ENCODE assay signal across 1 cellular context in the genomic region with DNA sequence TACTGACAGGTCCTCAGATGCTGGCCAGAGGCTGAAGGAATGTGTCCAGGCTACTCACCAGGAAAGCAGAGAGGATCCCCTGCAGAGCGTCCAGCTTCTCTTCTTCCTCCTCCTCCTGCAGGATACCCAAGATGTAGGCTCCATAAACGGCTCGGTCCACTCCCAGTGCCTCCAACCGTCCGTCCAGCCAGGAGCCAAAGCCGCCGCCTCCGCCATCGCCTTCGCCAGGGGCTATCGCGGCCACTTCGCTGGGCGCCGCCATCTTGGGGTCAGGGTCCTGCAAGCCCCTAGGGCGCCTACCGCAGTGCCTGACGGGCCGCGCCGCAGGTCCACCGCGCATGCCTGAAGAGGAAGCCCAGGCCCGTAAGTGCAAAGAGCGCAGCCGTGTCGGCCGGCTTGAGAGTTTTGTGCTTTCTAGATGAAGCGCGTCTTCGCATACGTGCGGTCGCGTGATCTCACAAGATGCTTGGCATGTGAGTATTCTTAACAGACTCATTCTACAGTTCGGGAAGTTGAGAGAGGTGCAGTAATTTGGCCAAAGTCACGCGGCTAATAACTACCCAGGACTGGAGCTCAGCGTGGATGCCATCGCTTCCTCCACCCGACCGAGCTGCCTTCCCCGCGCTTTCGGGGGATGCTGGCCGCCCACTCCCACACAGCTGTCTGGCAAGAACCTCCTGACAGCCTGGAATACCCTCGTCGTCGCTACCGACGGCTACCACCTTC.
TF ChIP-seq lines count a peak whose summit lies in the region.

A gene with protein sequence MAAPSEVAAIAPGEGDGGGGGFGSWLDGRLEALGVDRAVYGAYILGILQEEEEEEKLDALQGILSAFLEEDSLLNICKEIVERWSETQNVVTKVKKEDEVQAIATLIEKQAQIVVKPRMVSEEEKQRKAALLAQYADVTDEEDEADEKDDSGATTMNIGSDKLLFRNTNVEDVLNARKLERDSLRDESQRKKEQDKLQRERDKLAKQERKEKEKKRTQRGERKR (minus strand): TSS at position 285 of the 726 bp plus-strand sequence. CDS start 23 bp downstream, at position 262.

TF ChIP-seq in K562, 482 proteins besides CTCF, POLR2A, EP300 and RAD21 (continued from another document and continues in another):
- TF ChIP-seq, protein P1, sequence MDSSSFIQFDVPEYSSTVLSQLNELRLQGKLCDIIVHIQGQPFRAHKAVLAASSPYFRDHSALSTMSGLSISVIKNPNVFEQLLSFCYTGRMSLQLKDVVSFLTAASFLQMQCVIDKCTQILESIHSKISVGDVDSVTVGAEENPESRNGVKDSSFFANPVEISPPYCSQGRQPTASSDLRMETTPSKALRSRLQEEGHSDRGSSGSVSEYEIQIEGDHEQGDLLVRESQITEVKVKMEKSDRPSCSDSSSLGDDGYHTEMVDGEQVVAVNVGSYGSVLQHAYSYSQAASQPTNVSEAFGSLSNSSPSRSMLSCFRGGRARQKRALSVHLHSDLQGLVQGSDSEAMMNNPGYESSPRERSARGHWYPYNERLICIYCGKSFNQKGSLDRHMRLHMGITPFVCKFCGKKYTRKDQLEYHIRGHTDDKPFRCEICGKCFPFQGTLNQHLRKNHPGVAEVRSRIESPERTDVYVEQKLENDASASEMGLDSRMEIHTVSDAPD (CRISPR knock-in tag; IDR thresholded peaks at IDR 0.05): no peak
- TF ChIP-seq PCBP2 (IDR thresholded peaks at IDR 0.05; ENCODE audit: low read depth, low read length, poor library complexity, severe bottlenecking) (no peak), NR2F6 (CRISPR knock-in tag; IDR thresholded peaks at IDR 0.05) (no peak), GTF2F1 (IDR thresholded peaks at IDR 0.05; ENCODE audit: low read depth, low read length) (peak; percentile 56; the same call in 1 of the 2 replicates), ATF7 (IDR thresholded peaks at IDR 0.05) (peak; percentile 58), HDAC1 (IDR thresholded peaks at IDR 0.05) (peak in 1 of 2 experiments; percentile 58; a peak in 1 of 4 replicates), SRSF1 (IDR thresholded peaks at IDR 0.05; ENCODE audit: low read depth, low read length) (no peak), ZNF347 (CRISPR knock-in tag; IDR thresholded peaks at IDR 0.05; ENCODE audit: low read depth) (no peak), FOXJ2 (tag; IDR thresholded peaks at IDR 0.05) (no peak), NFE2L1 (tag; IDR thresholded peaks at IDR 0.05; ENCODE audit: borderline replicate concordance, low read depth) (no peak), POU5F1 (IDR thresholded peaks at IDR 0.05; ENCODE audit: borderline replicate concordance, low read depth, low read length, partially characterized antibody) (no peak), ZNF146 (CRISPR knock-in tag; IDR thresholded peaks at IDR 0.05; ENCODE audit: unreplicated experiment) (no peak), NR2C2 (CRISPR knock-in tag; IDR thresholded peaks at IDR 0.05) (peak; percentile 55), NR2C2 (tag; IDR thresholded peaks at IDR 0.05) (peak; percentile 96), ZNF699 (CRISPR knock-in tag; IDR thresholded peaks at IDR 0.05; ENCODE audit: insufficient replicate concordance) (no peak), SUPT5H (IDR thresholded peaks at IDR 0.05) (peak; percentile 91), TEAD4 (IDR thresholded peaks at IDR 0.05; ENCODE audit: low read length) (peak; percentile 13; the same call in 1 of the 2 replicates), TEAD4 (CRISPR knock-in tag; IDR thresholded peaks at IDR 0.05; ENCODE audit: borderline replicate concordance) (0 out of 2 replicates have a peak, but pooled peaks have one; percentile 56), RB1 (IDR thresholded peaks at IDR 0.05; ENCODE audit: low read depth) (peak; percentile 38), ZNF140 (CRISPR knock-in tag; IDR thresholded peaks at IDR 0.05) (no peak), SIN3B (IDR thresholded peaks at IDR 0.05; ENCODE audit: low read depth) (peak; percentile 97), ELF1 (tag; IDR thresholded peaks at IDR 0.05) (no peak), MTA3 (IDR thresholded peaks at IDR 0.05; ENCODE audit: borderline replicate concordance) (peak; percentile 45), POLR2G (IDR thresholded peaks at IDR 0.05; ENCODE audit: low read depth, low read length) (peak; percentile 98), JUND (IDR thresholded peaks at IDR 0.05; ENCODE audit: borderline replicate concordance, low read depth, low read length) (no peak), JUND (tag; IDR thresholded peaks at IDR 0.05; ENCODE audit: borderline replicate concordance, low read depth, low read length) (no peak; the same call in 2 of the 3 replicates), ZNF444 (CRISPR knock-in tag; IDR thresholded peaks at IDR 0.05) (no peak), POLR2B (IDR thresholded peaks at IDR 0.05; ENCODE audit: low read depth, partially characterized antibody) (peak; percentile 76), C11orf30 (IDR thresholded peaks at IDR 0.05; ENCODE audit: low read depth) (peak; percentile 95), NELFE (IDR thresholded peaks at IDR 0.05; ENCODE audit: insufficient read depth, insufficient read length) (no peak), CBFA2T3 (IDR thresholded peaks at IDR 0.05) (no peak)
- TF ChIP-seq, protein P2, sequence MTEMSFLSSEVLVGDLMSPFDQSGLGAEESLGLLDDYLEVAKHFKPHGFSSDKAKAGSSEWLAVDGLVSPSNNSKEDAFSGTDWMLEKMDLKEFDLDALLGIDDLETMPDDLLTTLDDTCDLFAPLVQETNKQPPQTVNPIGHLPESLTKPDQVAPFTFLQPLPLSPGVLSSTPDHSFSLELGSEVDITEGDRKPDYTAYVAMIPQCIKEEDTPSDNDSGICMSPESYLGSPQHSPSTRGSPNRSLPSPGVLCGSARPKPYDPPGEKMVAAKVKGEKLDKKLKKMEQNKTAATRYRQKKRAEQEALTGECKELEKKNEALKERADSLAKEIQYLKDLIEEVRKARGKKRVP (CRISPR knock-in tag; IDR thresholded peaks at IDR 0.05): no peak
- TF ChIP-seq, protein P3, sequence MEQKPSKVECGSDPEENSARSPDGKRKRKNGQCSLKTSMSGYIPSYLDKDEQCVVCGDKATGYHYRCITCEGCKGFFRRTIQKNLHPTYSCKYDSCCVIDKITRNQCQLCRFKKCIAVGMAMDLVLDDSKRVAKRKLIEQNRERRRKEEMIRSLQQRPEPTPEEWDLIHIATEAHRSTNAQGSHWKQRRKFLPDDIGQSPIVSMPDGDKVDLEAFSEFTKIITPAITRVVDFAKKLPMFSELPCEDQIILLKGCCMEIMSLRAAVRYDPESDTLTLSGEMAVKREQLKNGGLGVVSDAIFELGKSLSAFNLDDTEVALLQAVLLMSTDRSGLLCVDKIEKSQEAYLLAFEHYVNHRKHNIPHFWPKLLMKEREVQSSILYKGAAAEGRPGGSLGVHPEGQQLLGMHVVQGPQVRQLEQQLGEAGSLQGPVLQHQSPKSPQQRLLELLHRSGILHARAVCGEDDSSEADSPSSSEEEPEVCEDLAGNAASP (IDR thresholded peaks at IDR 0.05): no peak
- TF ChIP-seq, protein P4, sequence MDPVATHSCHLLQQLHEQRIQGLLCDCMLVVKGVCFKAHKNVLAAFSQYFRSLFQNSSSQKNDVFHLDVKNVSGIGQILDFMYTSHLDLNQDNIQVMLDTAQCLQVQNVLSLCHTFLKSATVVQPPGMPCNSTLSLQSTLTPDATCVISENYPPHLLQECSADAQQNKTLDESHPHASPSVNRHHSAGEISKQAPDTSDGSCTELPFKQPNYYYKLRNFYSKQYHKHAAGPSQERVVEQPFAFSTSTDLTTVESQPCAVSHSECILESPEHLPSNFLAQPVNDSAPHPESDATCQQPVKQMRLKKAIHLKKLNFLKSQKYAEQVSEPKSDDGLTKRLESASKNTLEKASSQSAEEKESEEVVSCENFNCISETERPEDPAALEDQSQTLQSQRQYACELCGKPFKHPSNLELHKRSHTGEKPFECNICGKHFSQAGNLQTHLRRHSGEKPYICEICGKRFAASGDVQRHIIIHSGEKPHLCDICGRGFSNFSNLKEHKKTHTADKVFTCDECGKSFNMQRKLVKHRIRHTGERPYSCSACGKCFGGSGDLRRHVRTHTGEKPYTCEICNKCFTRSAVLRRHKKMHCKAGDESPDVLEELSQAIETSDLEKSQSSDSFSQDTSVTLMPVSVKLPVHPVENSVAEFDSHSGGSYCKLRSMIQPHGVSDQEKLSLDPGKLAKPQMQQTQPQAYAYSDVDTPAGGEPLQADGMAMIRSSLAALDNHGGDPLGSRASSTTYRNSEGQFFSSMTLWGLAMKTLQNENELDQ (CRISPR knock-in tag; IDR thresholded peaks at IDR 0.05; ENCODE audit: borderline replicate concordance): no peak
- TF ChIP-seq, protein P5, sequence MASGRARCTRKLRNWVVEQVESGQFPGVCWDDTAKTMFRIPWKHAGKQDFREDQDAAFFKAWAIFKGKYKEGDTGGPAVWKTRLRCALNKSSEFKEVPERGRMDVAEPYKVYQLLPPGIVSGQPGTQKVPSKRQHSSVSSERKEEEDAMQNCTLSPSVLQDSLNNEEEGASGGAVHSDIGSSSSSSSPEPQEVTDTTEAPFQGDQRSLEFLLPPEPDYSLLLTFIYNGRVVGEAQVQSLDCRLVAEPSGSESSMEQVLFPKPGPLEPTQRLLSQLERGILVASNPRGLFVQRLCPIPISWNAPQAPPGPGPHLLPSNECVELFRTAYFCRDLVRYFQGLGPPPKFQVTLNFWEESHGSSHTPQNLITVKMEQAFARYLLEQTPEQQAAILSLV (tag; IDR thresholded peaks at IDR 0.05): no peak
- TF ChIP-seq, protein P6, sequence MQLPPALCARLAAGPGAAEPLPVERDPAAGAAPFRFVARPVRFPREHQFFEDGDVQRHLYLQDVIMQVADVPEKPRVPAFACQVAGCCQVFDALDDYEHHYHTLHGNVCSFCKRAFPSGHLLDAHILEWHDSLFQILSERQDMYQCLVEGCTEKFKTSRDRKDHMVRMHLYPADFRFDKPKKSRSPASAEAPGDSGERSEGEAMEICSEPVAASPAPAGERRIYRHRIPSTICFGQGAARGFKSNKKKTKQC (CRISPR knock-in tag; IDR thresholded peaks at IDR 0.05): no peak
- TF ChIP-seq, protein P7, sequence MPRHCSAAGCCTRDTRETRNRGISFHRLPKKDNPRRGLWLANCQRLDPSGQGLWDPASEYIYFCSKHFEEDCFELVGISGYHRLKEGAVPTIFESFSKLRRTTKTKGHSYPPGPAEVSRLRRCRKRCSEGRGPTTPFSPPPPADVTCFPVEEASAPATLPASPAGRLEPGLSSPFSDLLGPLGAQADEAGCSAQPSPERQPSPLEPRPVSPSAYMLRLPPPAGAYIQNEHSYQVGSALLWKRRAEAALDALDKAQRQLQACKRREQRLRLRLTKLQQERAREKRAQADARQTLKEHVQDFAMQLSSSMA (CRISPR knock-in tag; IDR thresholded peaks at IDR 0.05): no peak
- TF ChIP-seq, protein P8, sequence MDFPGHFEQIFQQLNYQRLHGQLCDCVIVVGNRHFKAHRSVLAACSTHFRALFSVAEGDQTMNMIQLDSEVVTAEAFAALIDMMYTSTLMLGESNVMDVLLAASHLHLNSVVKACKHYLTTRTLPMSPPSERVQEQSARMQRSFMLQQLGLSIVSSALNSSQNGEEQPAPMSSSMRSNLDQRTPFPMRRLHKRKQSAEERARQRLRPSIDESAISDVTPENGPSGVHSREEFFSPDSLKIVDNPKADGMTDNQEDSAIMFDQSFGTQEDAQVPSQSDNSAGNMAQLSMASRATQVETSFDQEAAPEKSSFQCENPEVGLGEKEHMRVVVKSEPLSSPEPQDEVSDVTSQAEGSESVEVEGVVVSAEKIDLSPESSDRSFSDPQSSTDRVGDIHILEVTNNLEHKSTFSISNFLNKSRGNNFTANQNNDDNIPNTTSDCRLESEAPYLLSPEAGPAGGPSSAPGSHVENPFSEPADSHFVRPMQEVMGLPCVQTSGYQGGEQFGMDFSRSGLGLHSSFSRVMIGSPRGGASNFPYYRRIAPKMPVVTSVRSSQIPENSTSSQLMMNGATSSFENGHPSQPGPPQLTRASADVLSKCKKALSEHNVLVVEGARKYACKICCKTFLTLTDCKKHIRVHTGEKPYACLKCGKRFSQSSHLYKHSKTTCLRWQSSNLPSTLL (IDR thresholded peaks at IDR 0.05): no peak
- TF ChIP-seq, protein P9, sequence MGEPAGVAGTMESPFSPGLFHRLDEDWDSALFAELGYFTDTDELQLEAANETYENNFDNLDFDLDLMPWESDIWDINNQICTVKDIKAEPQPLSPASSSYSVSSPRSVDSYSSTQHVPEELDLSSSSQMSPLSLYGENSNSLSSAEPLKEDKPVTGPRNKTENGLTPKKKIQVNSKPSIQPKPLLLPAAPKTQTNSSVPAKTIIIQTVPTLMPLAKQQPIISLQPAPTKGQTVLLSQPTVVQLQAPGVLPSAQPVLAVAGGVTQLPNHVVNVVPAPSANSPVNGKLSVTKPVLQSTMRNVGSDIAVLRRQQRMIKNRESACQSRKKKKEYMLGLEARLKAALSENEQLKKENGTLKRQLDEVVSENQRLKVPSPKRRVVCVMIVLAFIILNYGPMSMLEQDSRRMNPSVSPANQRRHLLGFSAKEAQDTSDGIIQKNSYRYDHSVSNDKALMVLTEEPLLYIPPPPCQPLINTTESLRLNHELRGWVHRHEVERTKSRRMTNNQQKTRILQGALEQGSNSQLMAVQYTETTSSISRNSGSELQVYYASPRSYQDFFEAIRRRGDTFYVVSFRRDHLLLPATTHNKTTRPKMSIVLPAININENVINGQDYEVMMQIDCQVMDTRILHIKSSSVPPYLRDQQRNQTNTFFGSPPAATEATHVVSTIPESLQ (CRISPR knock-in tag; IDR thresholded peaks at IDR 0.05): no peak; the same call in 1 of the 2 replicates
- TF ChIP-seq, protein P10, sequence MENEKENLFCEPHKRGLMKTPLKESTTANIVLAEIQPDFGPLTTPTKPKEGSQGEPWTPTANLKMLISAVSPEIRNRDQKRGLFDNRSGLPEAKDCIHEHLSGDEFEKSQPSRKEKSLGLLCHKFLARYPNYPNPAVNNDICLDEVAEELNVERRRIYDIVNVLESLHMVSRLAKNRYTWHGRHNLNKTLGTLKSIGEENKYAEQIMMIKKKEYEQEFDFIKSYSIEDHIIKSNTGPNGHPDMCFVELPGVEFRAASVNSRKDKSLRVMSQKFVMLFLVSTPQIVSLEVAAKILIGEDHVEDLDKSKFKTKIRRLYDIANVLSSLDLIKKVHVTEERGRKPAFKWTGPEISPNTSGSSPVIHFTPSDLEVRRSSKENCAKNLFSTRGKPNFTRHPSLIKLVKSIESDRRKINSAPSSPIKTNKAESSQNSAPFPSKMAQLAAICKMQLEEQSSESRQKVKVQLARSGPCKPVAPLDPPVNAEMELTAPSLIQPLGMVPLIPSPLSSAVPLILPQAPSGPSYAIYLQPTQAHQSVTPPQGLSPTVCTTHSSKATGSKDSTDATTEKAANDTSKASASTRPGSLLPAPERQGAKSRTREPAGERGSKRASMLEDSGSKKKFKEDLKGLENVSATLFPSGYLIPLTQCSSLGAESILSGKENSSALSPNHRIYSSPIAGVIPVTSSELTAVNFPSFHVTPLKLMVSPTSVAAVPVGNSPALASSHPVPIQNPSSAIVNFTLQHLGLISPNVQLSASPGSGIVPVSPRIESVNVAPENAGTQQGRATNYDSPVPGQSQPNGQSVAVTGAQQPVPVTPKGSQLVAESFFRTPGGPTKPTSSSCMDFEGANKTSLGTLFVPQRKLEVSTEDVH (IDR thresholded peaks at IDR 0.05; ENCODE audit: low read depth, partially characterized antibody): no peak
